In genomic region chr4:950136-951020, GRCh38 we compare ENCODE assay signal across 15 cellular contexts. TPM values are rescaled to one million over a fixed set of nuclear protein-coding genes. Genes with fewer than 3 reads are reported as not detected.
"Had no signal": no experiment of that assay in that cellular context is flagged by ENCODE, and none has a peak within 500 bp of the region (broad histone marks: within the 10 kb centered on the region; RNA-seq: fewer than 3 reads in every experiment).

No MANE protein-coding gene starts in this region.

- H3K27me3 Mint-ChIP-seq: activated CD4-positive, alpha-beta T cell treated with anti-CD3 and anti-CD28 coated beads, Interleukin-2, amount 10 ng/mL, durations not matched to agents 7 days and 5 days had no signal

- H3K4me1 Mint-ChIP-seq: activated CD4-positive, alpha-beta T cell treated with anti-CD3 and anti-CD28 coated beads, Interleukin-2, amount 10 ng/mL, durations not matched to agents 7 days and 5 days had no signal

- DNase-seq: activated CD4-positive, alpha-beta T cell treated with anti-CD3 and anti-CD28 coated beads, Interleukin-2, amount 10 ng/mL, durations not matched to agents 7 days and 5 days; activated CD4-positive, CD25-positive, alpha-beta regulatory T cell; central memory CD4-positive, alpha-beta T cell; erythroblast; hypothalamus; left cardiac atrium; ovary; SHP77; T-helper 2 cell; thyroid gland had no signal

- H3K9me3 Mint-ChIP-seq: activated CD4-positive, alpha-beta T cell treated with anti-CD3 and anti-CD28 coated beads, Interleukin-2, amount 10 ng/mL, durations not matched to agents 7 days and 5 days; dendritic cell treated with granulocyte-macrophage colony-stimulating factor and Interleukin-4, amounts not matched to agents 40 ng/mL and 50 ng/mL, for 4 days; endodermal cell; nephron had no signal

- H3K4me3 ChIP-seq: lung, ovary, thyroid gland had no signal

- H3K4me3 Mint-ChIP-seq: activated CD4-positive, alpha-beta T cell treated with anti-CD3 and anti-CD28 coated beads, Interleukin-2, amount 10 ng/mL, durations not matched to agents 7 days and 5 days; dendritic cell treated with granulocyte-macrophage colony-stimulating factor and Interleukin-4, amounts not matched to agents 40 ng/mL and 50 ng/mL, for 4 days; endodermal cell; nephron had no signal

- H3K27ac Mint-ChIP-seq: activated CD4-positive, alpha-beta T cell treated with anti-CD3 and anti-CD28 coated beads, Interleukin-2, amount 10 ng/mL, durations not matched to agents 7 days and 5 days; dendritic cell treated with granulocyte-macrophage colony-stimulating factor and Interleukin-4, amounts not matched to agents 40 ng/mL and 50 ng/mL, for 4 days; nephron had no signal

- H3K27ac ChIP-seq: ovary, thyroid gland had no signal

RNA-seq across cellular contexts. Expression of gene SLC26A1, which starts 42.8 kb away (rescaled TPM):
- total RNA-seq: skeletal muscle tissue had no signal
